23 cellular contexts compared by ENCODE assay signal in genomic region chrX:10025742-10026493, GRCh38. TPM values are rescaled to one million over a fixed set of nuclear protein-coding genes. Genes with fewer than 3 reads are reported as not detected.
DNase-seq lines count a peak whose midpoint lies in the region; ATAC-seq, FAIRE-seq and TF ChIP-seq lines count a peak whose summit lies in the region.
"Had no signal": no experiment of that assay in that cellular context is flagged by ENCODE, and none has a peak within 500 bp of the region (broad histone marks: within the 10 kb centered on the region; RNA-seq: fewer than 3 reads in every experiment).

No MANE protein-coding gene starts in this region.

- TF ChIP-seq EP300 in A549 (IDR thresholded peaks at IDR 0.05) (no peak), Ishikawa (IDR thresholded peaks at IDR 0.05; ENCODE audit: borderline replicate concordance) (no peak)

- no peak overlapping the region for H3K4me3 Mint-ChIP-seq in naive thymus-derived CD4-positive, alpha-beta T cell
- H3K4me3 Mint-ChIP-seq: CD4-positive, alpha-beta T cell; HFFc6 had no signal

- no peak overlapping the region for H2BK15ac ChIP-seq in neuronal stem cell (ENCODE audit: low read length)

- H3K4me1 ChIP-seq in A549: peaks cover 69% of the 10 kb centered on the region
- H3K4me1 ChIP-seq in naive thymus-derived CD4-positive, alpha-beta T cell (ENCODE audit: control insufficient read depth in 2 of 2, insufficient read depth in 2 of 2, low read length in 2 of 2): no peaks in the 10 kb centered on the region
- no peaks in the 10 kb centered on the region for H3K4me1 ChIP-seq in neuronal stem cell (ENCODE audit: control insufficient read depth in 2 of 2, insufficient read depth in 1 of 2, low read depth in 1 of 2, low read length in 2 of 2)

- no peak overlapping the region for H3K4ac ChIP-seq in neuronal stem cell (ENCODE audit: low read length)

- no peak overlapping the region for H3K9ac ChIP-seq in neuronal stem cell (ENCODE audit: low read depth, low read length, poor library complexity)

- POLR2A ChIA-PET in A549 (lab: Yijun Ruan, JAX): no interaction called here
- POLR2A ChIA-PET in naive thymus-derived CD4-positive, alpha-beta T cell (lab: Charles Lee): no interaction called here

- no peaks in the 10 kb centered on the region for H3K27me3 Mint-ChIP-seq in naive thymus-derived CD4-positive, alpha-beta T cell
- H3K27me3 Mint-ChIP-seq: CD4-positive, alpha-beta T cell had no signal

- CTCF ChIA-PET in A549 (lab: Yijun Ruan, JAX): no interaction called here
- CTCF ChIA-PET in naive thymus-derived CD4-positive, alpha-beta T cell (lab: Charles Lee): no interaction called here

- H3K4me3 ChIP-seq in A549: no peak overlapping the region
- no peak overlapping the region for H3K4me3 ChIP-seq in bronchial epithelial cell (ENCODE audit: low read depth, low read length)
- H3K4me3 ChIP-seq in naive thymus-derived CD4-positive, alpha-beta T cell (ENCODE audit: low read length): no peak overlapping the region
- H3K4me3 ChIP-seq in neuronal stem cell (ENCODE audit: low read length in 2 of 2): no peak overlapping the region

- no peak overlapping the region for H2AFZ ChIP-seq in neuronal stem cell (ENCODE audit: low read length)

- DNase-seq in A549 (ENCODE audit: low read depth in 1 of 2, low spot score in 1 of 2) (no peak), bronchial epithelial cell (ENCODE audit: low read depth) (no peak), sciatic nerve (ENCODE audit: low spot score) (no peak), neuronal stem cell (ENCODE audit: low spot score) (no peak), NCI-H1092 treated with DMSO at 0.1 percent for 48 hours (lab: John Stamatoyannopoulos, UW) (no peak)
- no peak for DNase-seq in naive thymus-derived CD4-positive, alpha-beta T cell
- DNase-seq: AML-193; Caco-2; CD4-positive, alpha-beta T cell; GOT3; H7; HFFc6 had no signal

- H3K4me1 Mint-ChIP-seq in naive thymus-derived CD4-positive, alpha-beta T cell: peaks cover 0 to 8% (median 3%) of the 10 kb centered on the region in 7 donors

- no peak overlapping the region for H3K14ac ChIP-seq in neuronal stem cell (ENCODE audit: low read length)

- TF ChIP-seq RAD21 in A549 (conservative IDR thresholded peaks at IDR 0.05 in 1 of 2, IDR thresholded peaks at IDR 0.05 in 1 of 2) (no peak), Ishikawa (IDR thresholded peaks at IDR 0.05; ENCODE audit: low read depth) (no peak)

- 90% methylated on average over 6 of the region's 6 CpGs for WGBS in A549 (ENCODE audit: missing lambda C conversion rate)
- no CpG with 5 or more reads among the region's 6 CpGs for WGBS in neuronal stem cell (ENCODE audit: extremely low coverage in 2 of 2, insufficient read length in 2 of 2, insufficient replicate concordance in 1 of 2), 2 donors

- no peak overlapping the region for H3K18ac ChIP-seq in neuronal stem cell (ENCODE audit: low read length)

- no peak overlapping the region for H2BK120ac ChIP-seq in neuronal stem cell (ENCODE audit: low read depth, low read length)

- no peak overlapping the region for H3K4me2 ChIP-seq in A549
- H3K4me2 ChIP-seq in neuronal stem cell (ENCODE audit: insufficient read depth, low read length, poor library complexity, severe bottlenecking): no peak overlapping the region

- H3K27me3 ChIP-seq in bronchial epithelial cell (ENCODE audit: control insufficient read depth, insufficient read depth, low read length) (no peaks in the 10 kb centered on the region), neuronal stem cell (ENCODE audit: control insufficient read depth in 3 of 3, insufficient read depth in 3 of 3, low read depth in 1 of 3, low read length in 3 of 3) (no peaks in the 10 kb centered on the region)
- H3K27me3 ChIP-seq in naive thymus-derived CD4-positive, alpha-beta T cell (ENCODE audit: control insufficient read depth in 2 of 2, insufficient read depth in 2 of 2, low read length in 2 of 2): no peaks in the 10 kb centered on the region

- ATAC-seq in A549 (no peak), sciatic nerve (peak; percentile 15), HG02884 (IDR thresholded peaks at IDR 0.05; ENCODE audit: unreplicated experiment) (no peak)
- no peak for ATAC-seq in naive thymus-derived CD4-positive, alpha-beta T cell
- ATAC-seq: HCT116 had no signal

- no peak overlapping the region for H4K91ac ChIP-seq in neuronal stem cell (ENCODE audit: low read depth, low read length, poor library complexity)

- H3K9me3 Mint-ChIP-seq in naive thymus-derived CD4-positive, alpha-beta T cell: no peaks in the 10 kb centered on the region
- H3K9me3 Mint-ChIP-seq: CD4-positive, alpha-beta T cell; HFFc6 had no signal

- TF ChIP-seq CTCF in A549 (IDR thresholded peaks at IDR 0.05): no peak
- no peak for TF ChIP-seq CTCF in bronchial epithelial cell (IDR thresholded peaks at IDR 0.05; ENCODE audit: insufficient read depth, low read length, severe bottlenecking)

- no peak for FAIRE-seq in A549 (lab: Jason Lieb, UNC)
- FAIRE-seq in bronchial epithelial cell (lab: Jason Lieb, UNC): peak; percentile 36
- FAIRE-seq: A204.1, D721Med, G401.6, GM12892, GM18507 had no signal

- H3K9me3 ChIP-seq in A549: no peaks in the 10 kb centered on the region
- no peaks in the 10 kb centered on the region for H3K9me3 ChIP-seq in naive thymus-derived CD4-positive, alpha-beta T cell (ENCODE audit: control insufficient read depth in 2 of 3, low read length in 3 of 3)
- no peaks in the 10 kb centered on the region for H3K9me3 ChIP-seq in neuronal stem cell (replicated peaks in 1 of 2; ENCODE audit: control insufficient read depth in 2 of 2, insufficient read depth in 1 of 2, low read depth in 1 of 2, low read length in 2 of 2)
- H3K9me3 ChIP-seq: Caco-2 had no signal

- no peak overlapping the region for H2BK12ac ChIP-seq in neuronal stem cell (ENCODE audit: low read length)

- H4K8ac ChIP-seq in neuronal stem cell (ENCODE audit: low read depth, low read length): no peak overlapping the region

- H3K27ac ChIP-seq in A549 (peak overlapping the region; percentile 5 to 13; a peak in 5 of 6 replicates), neuronal stem cell (replicated peaks; ENCODE audit: low read length) (no peak overlapping the region)
- H3K27ac ChIP-seq in naive thymus-derived CD4-positive, alpha-beta T cell (ENCODE audit: low read depth, low read length): no peak overlapping the region
- H3K27ac ChIP-seq: C4-2B had no signal

- no peak overlapping the region for H2AK5ac ChIP-seq in neuronal stem cell (ENCODE audit: low read depth, low read length)

- peaks cover 4% of the 10 kb centered on the region for H3K79me1 ChIP-seq in neuronal stem cell (ENCODE audit: low read depth, low read length)

- H3K27ac Mint-ChIP-seq in naive thymus-derived CD4-positive, alpha-beta T cell: no peak overlapping the region
- H3K27ac Mint-ChIP-seq: CD4-positive, alpha-beta T cell; HFFc6 had no signal

- H2BK5ac ChIP-seq in neuronal stem cell (ENCODE audit: low read length): no peak overlapping the region

- TF ChIP-seq POLR2A in A549 (IDR thresholded peaks at IDR 0.05; ENCODE audit: low read length): no peak

- H3K23ac ChIP-seq in neuronal stem cell (ENCODE audit: low read depth, low read length, poor library complexity): no peak overlapping the region

- H3K36me3 Mint-ChIP-seq in naive thymus-derived CD4-positive, alpha-beta T cell: peaks cover 0 to 3% (median 0%) of the 10 kb centered on the region in 5 donors

- intact Hi-C loops in sciatic nerve (cut with DNase I): no loop called here
- intact Hi-C loops in naive thymus-derived CD4-positive, alpha-beta T cell (cut with micrococcal nuclease): no loop called here

- H3K36me3 ChIP-seq in bronchial epithelial cell (ENCODE audit: control insufficient read depth, insufficient read depth, low read length): no peaks in the 10 kb centered on the region
- H3K36me3 ChIP-seq in naive thymus-derived CD4-positive, alpha-beta T cell (ENCODE audit: control insufficient read depth in 2 of 3, insufficient read depth in 3 of 3, low read length in 3 of 3): no peaks in the 10 kb centered on the region
- peaks cover 0 to 7% of the 10 kb centered on the region in 2 donors for H3K36me3 ChIP-seq in neuronal stem cell (replicated peaks in 1 of 2; ENCODE audit: control insufficient read depth in 2 of 2, insufficient read depth in 2 of 2, low read length in 2 of 2)

TF ChIP-seq in A549, 52 proteins besides CTCF, POLR2A, EP300 and RAD21:
- no peak for TF ChIP-seq ESRRA (IDR thresholded peaks at IDR 0.05; ENCODE audit: borderline replicate concordance, low read length)
- TF ChIP-seq NPAS2 (CRISPR knock-in tag; IDR thresholded peaks at IDR 0.05; ENCODE audit: borderline replicate concordance): no peak

TF ChIP-seq in Ishikawa, 13 proteins besides CTCF, POLR2A, EP300 and RAD21:
- TF ChIP-seq CEBPB (IDR thresholded peaks at IDR 0.05) (no peak), FOXM1 (IDR thresholded peaks at IDR 0.05; ENCODE audit: borderline replicate concordance, low read depth) (no peak), TEAD4 (IDR thresholded peaks at IDR 0.05) (no peak), NFIC (IDR thresholded peaks at IDR 0.05) (no peak), TAF1 (IDR thresholded peaks at IDR 0.05; ENCODE audit: low read depth) (no peak), USF1 (IDR thresholded peaks at IDR 0.05) (0 out of 2 replicates have a peak, but pooled peaks have one; percentile 25)

RNA-seq across cellular contexts. Expression of gene CLDN34, which starts 58.8 kb away (rescaled TPM):
- polyA plus RNA-seq in A549 (2011; rRNA removed) (not detected in 2 replicates), A549 (2017; fragmentation: RNase III; extraction: RNeasy Plus Mini Kit Qiagen cat#74134 plus additional on column Dnase treatment) (not detected in 3 replicates)
- polyA plus RNA-seq in A549 (2012; cell fraction: cytosol; rRNA removed): not detected in 2 replicates
- not detected in 2 replicates for polyA plus RNA-seq in A549 (2012; cell fraction: nucleus; rRNA removed)
- not detected in 2 replicates for polyA minus RNA-seq in A549 (2011; rRNA and poly(A)+ RNA removed)
- total RNA-seq in bronchial epithelial cell (not detected in 2 replicates), sciatic nerve (not detected)
- not detected for total RNA-seq in naive thymus-derived CD4-positive, alpha-beta T cell
- polyA plus RNA-seq in naive thymus-derived CD4-positive, alpha-beta T cell: not detected
- polyA plus RNA-seq in neuronal stem cell (2013, experiment 1 of 2): 0.10 TPM
- 0.04 TPM for polyA plus RNA-seq in neuronal stem cell (2013, experiment 2 of 2)
- total RNA-seq: Caco-2; CD4-positive, alpha-beta T cell; H7; HFFc6; HT-29 had no signal
- polyA plus RNA-seq: BJ had no signal

Comparison
In these comparisons a context has a peak if more than half of its experiments do, and no peak if none do; other contexts are left out.
1. H3K27ac ChIP-seq: peak in A549 (2 of 2); none in naive thymus-derived CD4-positive, alpha-beta T cell (single experiment) and neuronal stem cell (single experiment).